In genomic region chr6:28212510-28213212, GRCh38 we compare ENCODE assay signal across 1 cellular context.
TF ChIP-seq lines count a peak whose summit lies in the region.

No MANE protein-coding gene starts in this region.

TF ChIP-seq in HepG2, 621 proteins besides CTCF, POLR2A, EP300 and RAD21 (continued from another document and continues in another):
- TF ChIP-seq HMGXB3 (CRISPR knock-in tag; IDR thresholded peaks at IDR 0.05; ENCODE audit: borderline replicate concordance) = peak; percentile 74; the same call in 1 of the 2 replicates
- TF ChIP-seq ZNF740 (CRISPR knock-in tag; IDR thresholded peaks at IDR 0.05) = no peak
- TF ChIP-seq HMG20B (CRISPR knock-in tag; conservative IDR thresholded peaks at IDR 0.05) = no peak
- no peak for TF ChIP-seq ATAD3A (CRISPR knock-in tag; IDR thresholded peaks at IDR 0.05)
- TF ChIP-seq FUBP1 (CRISPR knock-in tag; IDR thresholded peaks at IDR 0.05; ENCODE audit: borderline replicate concordance) = no peak
- TF ChIP-seq NBN (conservative IDR thresholded peaks at IDR 0.05) = no peak
- TF ChIP-seq IRF1 (CRISPR knock-in tag; IDR thresholded peaks at IDR 0.05; ENCODE audit: low read depth) = no peak
- TF ChIP-seq ZNF574 (CRISPR knock-in tag; IDR thresholded peaks at IDR 0.05) = peak; percentile 86
- TF ChIP-seq ZFP62 (CRISPR knock-in tag; IDR thresholded peaks at IDR 0.05) = no peak
- TF ChIP-seq RBM39 (IDR thresholded peaks at IDR 0.05; ENCODE audit: low read depth, low read length, poor library complexity, severe bottlenecking) = no peak
- TF ChIP-seq FOXA1 (IDR thresholded peaks at IDR 0.05) = no peak
- peak; percentile 81 for TF ChIP-seq FOXA1 (CRISPR knock-in tag; IDR thresholded peaks at IDR 0.05)
- TF ChIP-seq ZNF337 (CRISPR knock-in tag; IDR thresholded peaks at IDR 0.05; ENCODE audit: borderline replicate concordance, low read depth) = peak; percentile 72; the same call in 1 of the 2 replicates
- TF ChIP-seq TFDP1 (CRISPR knock-in tag; IDR thresholded peaks at IDR 0.05; ENCODE audit: borderline replicate concordance) = 0 out of 2 replicates have a peak, but pooled peaks have one; percentile 46
- TF ChIP-seq FOXP4 (CRISPR knock-in tag; IDR thresholded peaks at IDR 0.05) = peak; percentile 42
- no peak; the same call in 1 of the 2 replicates for TF ChIP-seq ZNF335 (CRISPR knock-in tag; IDR thresholded peaks at IDR 0.05)
- no peak for TF ChIP-seq PLSCR1 (CRISPR knock-in tag; IDR thresholded peaks at IDR 0.05; ENCODE audit: borderline replicate concordance)
- no peak for TF ChIP-seq BCLAF1 (IDR thresholded peaks at IDR 0.05)
- TF ChIP-seq ZNF205 (CRISPR knock-in tag; IDR thresholded peaks at IDR 0.05) = peak; percentile 78; the same call in 1 of the 2 replicates
- TF ChIP-seq ZNF703 (CRISPR knock-in tag; IDR thresholded peaks at IDR 0.05; ENCODE audit: borderline replicate concordance) = no peak
- no peak; the same call in 1 of the 2 replicates for TF ChIP-seq ZNF749 (CRISPR knock-in tag; IDR thresholded peaks at IDR 0.05; ENCODE audit: borderline replicate concordance)
- no peak for TF ChIP-seq NONO (IDR thresholded peaks at IDR 0.05)
- TF ChIP-seq NONO (CRISPR knock-in tag; conservative IDR thresholded peaks at IDR 0.05) = peak; percentile 70
- TF ChIP-seq ZFP36L1 (CRISPR knock-in tag; IDR thresholded peaks at IDR 0.05) = 0 out of 2 replicates have a peak, but pooled peaks have one; percentile 40
- TF ChIP-seq ZNF816 (CRISPR knock-in tag; IDR thresholded peaks at IDR 0.05; ENCODE audit: borderline replicate concordance) = no peak
- no peak for TF ChIP-seq ZNF326 (CRISPR knock-in tag; IDR thresholded peaks at IDR 0.05; ENCODE audit: borderline replicate concordance)
- TF ChIP-seq ZBTB14 (CRISPR knock-in tag; IDR thresholded peaks at IDR 0.05) = no peak
- peak; percentile 83 for TF ChIP-seq MAX (IDR thresholded peaks at IDR 0.05)
- TF ChIP-seq ZNF430 (CRISPR knock-in tag; IDR thresholded peaks at IDR 0.05) = peak; percentile 34; the same call in 1 of the 2 replicates
- peak; percentile 79; the same call in 1 of the 2 replicates for TF ChIP-seq IKZF5 (CRISPR knock-in tag; IDR thresholded peaks at IDR 0.05)
- no peak for TF ChIP-seq DBP (CRISPR knock-in tag; IDR thresholded peaks at IDR 0.05; ENCODE audit: not compliant biosample characterization)
- no peak for TF ChIP-seq SUZ12 (IDR thresholded peaks at IDR 0.05; ENCODE audit: low read depth, low read length)
